9 cellular contexts compared by ENCODE assay signal in the genomic region with DNA sequence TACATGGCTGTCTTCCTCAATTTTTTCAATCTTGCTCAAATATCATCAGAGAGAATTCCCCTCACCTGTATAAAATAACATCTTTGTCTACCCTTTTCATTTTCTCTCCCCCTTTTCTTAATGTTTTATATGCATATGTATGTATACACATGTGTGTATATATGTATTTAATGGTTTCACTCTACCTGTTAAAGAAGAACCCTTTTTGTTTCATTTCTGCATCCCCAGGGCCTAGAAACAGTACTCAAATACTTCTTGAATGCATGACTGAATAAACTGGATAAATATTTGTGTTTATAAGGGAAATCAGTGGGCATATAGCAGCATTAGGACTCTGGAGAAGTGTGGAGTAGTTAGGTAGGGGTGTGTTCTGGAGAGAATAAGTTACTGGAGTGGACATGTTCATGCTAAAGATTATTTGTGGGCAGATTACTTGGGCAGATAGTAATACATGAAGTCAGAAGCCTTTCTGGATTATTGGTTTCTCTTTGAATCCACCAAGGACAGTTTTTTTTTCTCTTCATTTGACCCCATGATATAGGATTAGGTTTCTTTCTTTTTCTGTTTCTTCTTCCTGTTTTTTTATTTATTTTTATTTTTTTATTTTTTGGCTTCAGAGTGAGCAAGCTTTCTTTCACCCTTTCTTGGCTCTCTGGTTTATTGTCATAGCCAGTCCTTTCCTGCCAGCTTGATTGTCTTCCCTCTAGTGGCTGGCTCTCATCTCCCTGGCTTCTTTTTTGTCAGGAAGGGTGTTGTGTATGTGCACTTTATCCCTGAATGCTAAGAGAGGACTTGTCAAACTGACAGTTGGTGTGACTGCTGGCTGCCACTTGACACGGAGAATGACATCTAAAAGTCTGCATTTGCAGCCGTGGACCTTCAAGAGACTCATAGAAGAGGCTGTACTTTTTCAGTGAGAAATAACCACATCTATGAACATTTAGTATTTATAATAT.
DNase-seq lines count a peak whose midpoint lies in the region; ATAC-seq and TF ChIP-seq lines count a peak whose summit lies in the region.
"Had no signal": no experiment of that assay in that cellular context is flagged by ENCODE, and none has a peak within 500 bp of the region (broad histone marks: within the 10 kb centered on the region; RNA-seq: fewer than 3 reads in every experiment).

No MANE protein-coding gene starts in this region.

- H3K27me3 Mint-ChIP-seq in activated naive CD8-positive, alpha-beta T cell = no peaks in the 10 kb centered on the region
- H3K27me3 Mint-ChIP-seq in memory B cell = no peaks in the 10 kb centered on the region

- no peak for TF ChIP-seq CTCF in sigmoid colon (IDR thresholded peaks at IDR 0.05)

- peak overlapping the region; percentile 0 for H3K27ac Mint-ChIP-seq in activated naive CD8-positive, alpha-beta T cell
- peak overlapping the region; percentile 77 for H3K27ac Mint-ChIP-seq in memory B cell

- in situ Hi-C loops in G401 (cut with HindIII; ENCODE audit: low sequenced_read_pairs) = no loop called here

- no peak overlapping the region for H3K4me3 ChIP-seq in sigmoid colon
- H3K4me3 ChIP-seq: colonic mucosa had no signal

- intact Hi-C loops in sigmoid colon (cut with DNase I) = no loop called here

- no peak for TF ChIP-seq EP300 in sigmoid colon (IDR thresholded peaks at IDR 0.05)

- 45% methylated on average over 2 of the region's 2 CpGs for WGBS in sigmoid colon, 2 donors

- TF ChIP-seq POLR2A in sigmoid colon (IDR thresholded peaks at IDR 0.05) = no peak

- H3K27me3 ChIP-seq in sigmoid colon = no peaks in the 10 kb centered on the region
- H3K27me3 ChIP-seq: colonic mucosa had no signal

- peaks cover 0 to 3% (median 0%) of the 10 kb centered on the region in 4 donors for H3K4me1 ChIP-seq in sigmoid colon
- H3K4me1 ChIP-seq: colonic mucosa had no signal

- peaks cover 0 to 9% (median 5%) of the 10 kb centered on the region in 4 donors for H3K36me3 ChIP-seq in sigmoid colon
- H3K36me3 ChIP-seq: colonic mucosa had no signal

- peak; percentile 10 for DNase-seq in G401 (ENCODE audit: low spot score)
- no peak for DNase-seq in memory B cell (ENCODE audit: low spot score in 2 of 2)
- no peak for DNase-seq in sigmoid colon
- DNase-seq in stimulated activated CD4-positive, alpha-beta T cell treated with anti-CD3 and anti-CD28 coated beads, Interleukin-15, amount 100 ng/mL, for 24 hours = no peak
- DNase-seq in central memory CD4-positive, alpha-beta T cell = no peak
- DNase-seq: colonic mucosa had no signal

- no peaks in the 10 kb centered on the region for H3K9me3 ChIP-seq in sigmoid colon
- H3K9me3 ChIP-seq: colonic mucosa had no signal

- no peaks in the 10 kb centered on the region for H3K9me3 Mint-ChIP-seq in activated naive CD8-positive, alpha-beta T cell (ENCODE audit: low read depth)
- H3K9me3 Mint-ChIP-seq in memory B cell = no peaks in the 10 kb centered on the region

- no peak overlapping the region for H3K27ac ChIP-seq in sigmoid colon
- H3K27ac ChIP-seq: colonic mucosa had no signal

- H3K4me3 Mint-ChIP-seq in activated naive CD8-positive, alpha-beta T cell = no peak overlapping the region
- peak overlapping the region; percentile 64 for H3K4me3 Mint-ChIP-seq in memory B cell

- peak; percentile 48 for ATAC-seq in HG03354 (IDR thresholded peaks at IDR 0.05; ENCODE audit: poor library complexity, severe bottlenecking, unreplicated experiment)
- peak; percentile 57 for ATAC-seq in memory B cell (ENCODE audit: low read depth)
- no peak for ATAC-seq in GM18517 (IDR thresholded peaks at IDR 0.05; ENCODE audit: unreplicated experiment)

- H3K4me1 Mint-ChIP-seq in activated naive CD8-positive, alpha-beta T cell (ENCODE audit: low read depth) = peaks cover 42% of the 10 kb centered on the region
- H3K4me1 Mint-ChIP-seq in memory B cell = peaks cover 46% of the 10 kb centered on the region

- peaks cover 21% of the 10 kb centered on the region for H3K36me3 Mint-ChIP-seq in activated naive CD8-positive, alpha-beta T cell
- peaks cover 32% of the 10 kb centered on the region for H3K36me3 Mint-ChIP-seq in memory B cell
